ENCODE assay signal across 8 cellular contexts in genomic region chr17:32341141-32341856, GRCh38. TPM values are rescaled to one million over a fixed set of nuclear protein-coding genes. Genes with fewer than 3 reads are reported as not detected.
A peak's percentile ranks its signal among the peaks of the same experiment; 100 is the strongest.
DNase-seq lines count a peak whose midpoint lies in the region; ATAC-seq and TF ChIP-seq lines count a peak whose summit lies in the region.

No MANE protein-coding gene starts in this region.

- H3K27me3 Mint-ChIP-seq in activated CD4-positive, alpha-beta T cell treated with anti-CD3 and anti-CD28 coated beads, Interleukin-2, amount 10 ng/mL, durations not matched to agents 7 days and 5 days: no peaks in the 10 kb centered on the region
- no peaks in the 10 kb centered on the region for H3K27me3 Mint-ChIP-seq in effector memory CD8-positive, alpha-beta T cell

- peak overlapping the region; percentile 91 for H3K27ac Mint-ChIP-seq in activated CD4-positive, alpha-beta T cell treated with anti-CD3 and anti-CD28 coated beads, Interleukin-2, amount 10 ng/mL, durations not matched to agents 7 days and 5 days
- peak overlapping the region; percentile 88 to 94 for H3K27ac Mint-ChIP-seq in effector memory CD8-positive, alpha-beta T cell

- H3K4me1 ChIP-seq in mucosa of stomach (ENCODE audit: control insufficient read depth, insufficient read depth, low read length) (peaks cover 12% of the 10 kb centered on the region), thoracic aorta (ENCODE audit: control insufficient read depth in 1 of 2, low read depth in 2 of 2) (peaks cover 12 to 20% of the 10 kb centered on the region in 2 donors)

- H3K4me3 ChIP-seq in AG09309 (ENCODE audit: control insufficient read depth, low read depth, low read length): peak overlapping the region; percentile 64
- H3K4me3 ChIP-seq in mucosa of stomach (ENCODE audit: low read length): peak overlapping the region; percentile 44
- H3K4me3 ChIP-seq in thoracic aorta: peak overlapping the region; percentile 88

- ATAC-seq in GM19035 (IDR thresholded peaks at IDR 0.05; ENCODE audit: unreplicated experiment) (peak; percentile 12), thoracic aorta (ENCODE audit: insufficient number of reproducible peaks, low FRiP score, low read depth) (no peak)
- ATAC-seq in effector memory CD8-positive, alpha-beta T cell (replicated peaks): peak; percentile 56

- DNase-seq in AG09309 (ENCODE audit: low read depth) (no peak), MV-4-11 (lab: John Stamatoyannopoulos, UW) (peak; percentile 60), thoracic aorta (ENCODE audit: low spot score) (no peak), NCI-H1930 (lab: John Stamatoyannopoulos, UW) (no peak)
- DNase-seq in activated CD4-positive, alpha-beta T cell treated with anti-CD3 and anti-CD28 coated beads, Interleukin-2, amount 10 ng/mL, durations not matched to agents 7 days and 5 days: peak; percentile 76
- peak; percentile 32 to 46 (median 39) for DNase-seq in effector memory CD8-positive, alpha-beta T cell

- peaks cover 35% of the 10 kb centered on the region for H3K4me1 Mint-ChIP-seq in activated CD4-positive, alpha-beta T cell treated with anti-CD3 and anti-CD28 coated beads, Interleukin-2, amount 10 ng/mL, durations not matched to agents 7 days and 5 days
- H3K4me1 Mint-ChIP-seq in effector memory CD8-positive, alpha-beta T cell (ENCODE audit: low read depth in 2 of 2): peaks cover 11 to 15% of the 10 kb centered on the region in 2 donors

- H3K9me3 ChIP-seq in mucosa of stomach (ENCODE audit: control insufficient read depth, low read length) (no peaks in the 10 kb centered on the region), thoracic aorta (no peaks in the 10 kb centered on the region)

- H3K9ac ChIP-seq in mucosa of stomach (ENCODE audit: low read length): peak overlapping the region; percentile 63

- peaks cover 25% of the 10 kb centered on the region for H3K36me3 Mint-ChIP-seq in activated CD4-positive, alpha-beta T cell treated with anti-CD3 and anti-CD28 coated beads, Interleukin-2, amount 10 ng/mL, durations not matched to agents 7 days and 5 days (ENCODE audit: low read depth)
- H3K36me3 Mint-ChIP-seq in effector memory CD8-positive, alpha-beta T cell (ENCODE audit: insufficient read depth): peaks cover 24% of the 10 kb centered on the region

- H3K9me3 Mint-ChIP-seq in activated CD4-positive, alpha-beta T cell treated with anti-CD3 and anti-CD28 coated beads, Interleukin-2, amount 10 ng/mL, durations not matched to agents 7 days and 5 days: no peaks in the 10 kb centered on the region
- no peaks in the 10 kb centered on the region for H3K9me3 Mint-ChIP-seq in effector memory CD8-positive, alpha-beta T cell

- POLR2A ChIA-PET in activated CD4-positive, alpha-beta T cell treated with anti-CD3 and anti-CD28 coated beads, Interleukin-2, amount 10 ng/mL, durations not matched to agents 7 days and 5 days (lab: Charles Lee): interaction anchor here (0.6 to 0.7 kb wide), 3 partner anchors 10 to 12 kb away, joined by 3 to 4 read pairs (median 3); no protein-coding TSS in a partner anchor

- H3K27ac ChIP-seq in thoracic aorta: peak overlapping the region; percentile 55 to 82

- TF ChIP-seq CTCF in AG09309 (IDR thresholded peaks at IDR 0.05; ENCODE audit: control insufficient read depth, insufficient read depth, low read depth, low read length, missing control alignments) (peak; percentile 5), thoracic aorta (IDR thresholded peaks at IDR 0.05) (no peak)

- H3K27me3 ChIP-seq in mucosa of stomach (ENCODE audit: control insufficient read depth, insufficient read depth, low read length) (no peaks in the 10 kb centered on the region), thoracic aorta (replicated peaks; ENCODE audit: insufficient read depth) (no peaks in the 10 kb centered on the region)

- H3K36me3 ChIP-seq in mucosa of stomach (ENCODE audit: control insufficient read depth, insufficient read depth, low read length) (no peaks in the 10 kb centered on the region), thoracic aorta (peaks cover 6% of the 10 kb centered on the region)

- CTCF ChIA-PET in activated CD4-positive, alpha-beta T cell treated with anti-CD3 and anti-CD28 coated beads, Interleukin-2, amount 10 ng/mL, durations not matched to agents 7 days and 5 days (lab: Charles Lee): interaction anchor here (0.7 to 2.7 kb wide), 9 partner anchors 10 to 404 kb away, joined by 3 to 10 read pairs (median 4); no protein-coding TSS in a partner anchor

- H3K4me3 Mint-ChIP-seq in activated CD4-positive, alpha-beta T cell treated with anti-CD3 and anti-CD28 coated beads, Interleukin-2, amount 10 ng/mL, durations not matched to agents 7 days and 5 days: peak overlapping the region; percentile 88
- H3K4me3 Mint-ChIP-seq in effector memory CD8-positive, alpha-beta T cell: peak overlapping the region; percentile 91 to 96

RNA-seq across cellular contexts. Expression of gene C17orf75, which starts 0.7 kb away (rescaled TPM):
- 10 to 100 TPM; 25.8 to 27.7 TPM for total RNA-seq in activated CD4-positive, alpha-beta T cell treated with anti-CD3 and anti-CD28 coated beads, Interleukin-2, amount 10 ng/mL, durations not matched to agents 7 days and 5 days
- 1 to 10 TPM; 6.2 to 7.6 TPM for total RNA-seq in thoracic aorta

RNA-seq across cellular contexts. Expression of gene ZNF207, which starts 8.7 kb away (rescaled TPM):
- 100 to 1,000 TPM; 249 to 278 TPM for total RNA-seq in activated CD4-positive, alpha-beta T cell treated with anti-CD3 and anti-CD28 coated beads, Interleukin-2, amount 10 ng/mL, durations not matched to agents 7 days and 5 days
- total RNA-seq in thoracic aorta: 100 to 1,000 TPM; 107 to 221 TPM

Comparison
In these comparisons a context has a peak if more than half of its experiments do, and no peak if none do; other contexts are left out.
1. DNase-seq: peak in MV-4-11 (single experiment), activated CD4-positive, alpha-beta T cell treated with anti-CD3 and anti-CD28 coated beads, Interleukin-2, amount 10 ng/mL, durations not matched to agents 7 days and 5 days (single experiment) and effector memory CD8-positive, alpha-beta T cell (3 of 3); none in AG09309 (single experiment), thoracic aorta (single experiment) and NCI-H1930 (0 of 2).
2. Peak in every context shown above with its lines, with median percentiles within 50 percentile points of each other: H3K4me3 ChIP-seq.